Comparison of ENCODE assay signal across 8 cellular contexts in the genomic region with DNA sequence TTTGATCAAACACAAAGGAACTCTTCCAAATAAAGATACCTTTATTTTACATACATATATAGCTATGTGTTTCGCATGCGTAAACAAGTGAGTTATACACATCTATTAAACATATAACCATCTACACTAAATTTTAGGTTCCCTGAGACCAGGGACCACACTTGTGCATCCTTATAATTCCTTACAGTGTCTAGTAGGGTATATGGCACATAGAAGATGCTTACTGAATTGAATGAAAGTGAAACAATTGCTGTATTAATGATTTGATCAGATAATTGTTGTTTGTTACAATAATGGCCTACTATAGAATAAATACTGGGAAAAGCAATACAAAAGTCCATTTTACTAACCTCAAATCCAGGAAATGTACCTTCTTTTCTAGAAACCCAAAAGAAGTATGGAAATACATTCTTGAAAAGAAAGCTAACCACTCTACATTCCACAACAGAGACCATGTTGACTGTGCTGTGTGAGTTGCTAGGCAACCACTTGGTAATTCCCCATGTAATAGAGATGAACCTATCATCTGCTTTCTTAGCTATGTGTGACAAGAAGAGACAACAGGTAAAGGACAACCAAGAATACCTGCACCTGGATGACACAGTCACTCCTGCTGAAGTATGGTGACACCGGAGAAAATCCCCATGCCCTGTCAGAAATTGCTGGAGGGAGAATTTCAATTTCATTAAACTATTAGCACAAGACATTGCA. TPM values are rescaled to one million over a fixed set of nuclear protein-coding genes. Genes with fewer than 3 reads are reported as not detected.
DNase-seq lines count a peak whose midpoint lies in the region; ATAC-seq and TF ChIP-seq lines count a peak whose summit lies in the region.

No MANE protein-coding gene starts in this region.

- no peak overlapping the region for H3K4me3 ChIP-seq in gastroesophageal sphincter

- 91 to 100% methylated on average over 3 of the region's 3 CpGs for WGBS in gastroesophageal sphincter (ENCODE audit: low coverage in 1 of 2), 2 donors

- DNase-seq in NCI-H146 (lab: John Stamatoyannopoulos, UW) (peak; percentile 11), NCI-H146 treated with DMSO at 0.1 percent for 48 hours (lab: John Stamatoyannopoulos, UW; ENCODE audit: unreplicated experiment) (no peak), GM19238 (ENCODE audit: insufficient read length, low spot score) (no peak), NCI-H446 (lab: John Stamatoyannopoulos, UW) (no peak)
- DNase-seq in activated T-helper 1 cell treated with anti-CD3 and anti-CD28 coated beads, Interleukin-12 subunit alpha, Interleukin-12 subunit beta, Interleukin-2, Interleukin-4 antibody, amounts not matched to agents 30 ng/mL and 10 ng/mL and 1 ng/mL, durations not matched to agents 14 hours and 24 hours and 36 hours (ENCODE audit: low spot score): no peak

- no peaks in the 10 kb centered on the region for H3K27me3 ChIP-seq in gastroesophageal sphincter

- peaks cover 0 to 6% (median 0%) of the 10 kb centered on the region in 3 donors for H3K9me3 ChIP-seq in gastroesophageal sphincter

- H3K27ac Mint-ChIP-seq in activated T-helper 1 cell treated with anti-CD3 and anti-CD28 coated beads, Interleukin-12 subunit alpha, Interleukin-12 subunit beta, Interleukin-2, Interleukin-4 antibody, amounts not matched to agents 30 ng/mL and 10 ng/mL and 1 ng/mL, durations not matched to agents 14 hours and 24 hours and 36 hours: peak overlapping the region; percentile 32
- H3K27ac Mint-ChIP-seq in nephron: peak overlapping the region in 2 of 3 experiments; percentile 26 to 79

- H3K36me3 Mint-ChIP-seq in activated T-helper 1 cell treated with anti-CD3 and anti-CD28 coated beads, Interleukin-12 subunit alpha, Interleukin-12 subunit beta, Interleukin-2, Interleukin-4 antibody, amounts not matched to agents 30 ng/mL and 10 ng/mL and 1 ng/mL, durations not matched to agents 14 hours and 24 hours and 36 hours (ENCODE audit: low read depth): no peaks in the 10 kb centered on the region
- no peaks in the 10 kb centered on the region for H3K36me3 Mint-ChIP-seq in nephron (ENCODE audit: low read depth)

- H3K36me3 ChIP-seq in gastroesophageal sphincter: no peaks in the 10 kb centered on the region

- no peak overlapping the region for H3K4me3 Mint-ChIP-seq in activated T-helper 1 cell treated with anti-CD3 and anti-CD28 coated beads, Interleukin-12 subunit alpha, Interleukin-12 subunit beta, Interleukin-2, Interleukin-4 antibody, amounts not matched to agents 30 ng/mL and 10 ng/mL and 1 ng/mL, durations not matched to agents 14 hours and 24 hours and 36 hours
- no peak overlapping the region for H3K4me3 Mint-ChIP-seq in nephron

- H3K27ac ChIP-seq in gastroesophageal sphincter: no peak overlapping the region

- ATAC-seq in HG02852 (IDR thresholded peaks at IDR 0.05; ENCODE audit: unreplicated experiment) (peak; percentile 49), gastroesophageal sphincter (no peak)

- H3K4me1 ChIP-seq in gastroesophageal sphincter: no peaks in the 10 kb centered on the region

- peaks cover 7% of the 10 kb centered on the region for H3K9me3 Mint-ChIP-seq in activated T-helper 1 cell treated with anti-CD3 and anti-CD28 coated beads, Interleukin-12 subunit alpha, Interleukin-12 subunit beta, Interleukin-2, Interleukin-4 antibody, amounts not matched to agents 30 ng/mL and 10 ng/mL and 1 ng/mL, durations not matched to agents 14 hours and 24 hours and 36 hours
- H3K9me3 Mint-ChIP-seq in nephron: peaks cover 7% of the 10 kb centered on the region

- no peak for TF ChIP-seq CTCF in nephron (IDR thresholded peaks at IDR 0.05; ENCODE audit: unreplicated experiment in 3 of 3)
- no peak for TF ChIP-seq CTCF in gastroesophageal sphincter (IDR thresholded peaks at IDR 0.05)

- peaks cover 6% of the 10 kb centered on the region for H3K4me1 Mint-ChIP-seq in activated T-helper 1 cell treated with anti-CD3 and anti-CD28 coated beads, Interleukin-12 subunit alpha, Interleukin-12 subunit beta, Interleukin-2, Interleukin-4 antibody, amounts not matched to agents 30 ng/mL and 10 ng/mL and 1 ng/mL, durations not matched to agents 14 hours and 24 hours and 36 hours (ENCODE audit: low read depth)
- peaks cover 31% of the 10 kb centered on the region for H3K4me1 Mint-ChIP-seq in nephron

- no peak for TF ChIP-seq EP300 in gastroesophageal sphincter (IDR thresholded peaks at IDR 0.05)

- TF ChIP-seq POLR2A in gastroesophageal sphincter (IDR thresholded peaks at IDR 0.05): no peak

- peaks cover 12% of the 10 kb centered on the region for H3K27me3 Mint-ChIP-seq in activated T-helper 1 cell treated with anti-CD3 and anti-CD28 coated beads, Interleukin-12 subunit alpha, Interleukin-12 subunit beta, Interleukin-2, Interleukin-4 antibody, amounts not matched to agents 30 ng/mL and 10 ng/mL and 1 ng/mL, durations not matched to agents 14 hours and 24 hours and 36 hours (ENCODE audit: insufficient read depth)
- H3K27me3 Mint-ChIP-seq in nephron (ENCODE audit: low read depth): peaks cover 7% of the 10 kb centered on the region

- intact Hi-C loops in activated T-helper 1 cell treated with anti-CD3 and anti-CD28 coated beads, Interleukin-12 subunit alpha, Interleukin-12 subunit beta, Interleukin-2, Interleukin-4 antibody, amounts not matched to agents 30 ng/mL and 10 ng/mL and 1 ng/mL, durations not matched to agents 14 hours and 24 hours and 36 hours (cut with micrococcal nuclease): no loop called here

RNA-seq across cellular contexts. Expression of gene CIPC, which starts 11.9 kb away (rescaled TPM):
- total RNA-seq in activated T-helper 1 cell treated with anti-CD3 and anti-CD28 coated beads, Interleukin-12 subunit alpha, Interleukin-12 subunit beta, Interleukin-2, Interleukin-4 antibody, amounts not matched to agents 30 ng/mL and 10 ng/mL and 1 ng/mL, durations not matched to agents 14 hours and 24 hours and 36 hours: 10.3 and 11.5 TPM in 2 replicates
- 10 to 100 TPM; 49.0 to 74.1 (median 60.4) TPM for total RNA-seq in gastroesophageal sphincter

RNA-seq across cellular contexts. Expression of gene ZDHHC22, which starts 55.4 kb away (rescaled TPM):
- total RNA-seq in activated T-helper 1 cell treated with anti-CD3 and anti-CD28 coated beads, Interleukin-12 subunit alpha, Interleukin-12 subunit beta, Interleukin-2, Interleukin-4 antibody, amounts not matched to agents 30 ng/mL and 10 ng/mL and 1 ng/mL, durations not matched to agents 14 hours and 24 hours and 36 hours: not detected in 2 replicates
- total RNA-seq in gastroesophageal sphincter: under 1 TPM in 2 of 4 donors, not detected in 2; 0.12 to 0.40 TPM

RNA-seq across cellular contexts. Expression of gene IRF2BPL, which starts 57.7 kb away (rescaled TPM):
- total RNA-seq in activated T-helper 1 cell treated with anti-CD3 and anti-CD28 coated beads, Interleukin-12 subunit alpha, Interleukin-12 subunit beta, Interleukin-2, Interleukin-4 antibody, amounts not matched to agents 30 ng/mL and 10 ng/mL and 1 ng/mL, durations not matched to agents 14 hours and 24 hours and 36 hours: 24.9 and 26.5 TPM in 2 replicates
- total RNA-seq in gastroesophageal sphincter: 10 to 100 TPM; 53.7 to 75.6 (median 59.9) TPM
